ENCODE assay signal across 19 cellular contexts in genomic region chr15:64600794-64601193, GRCh38.
DNase-seq lines count a peak whose midpoint lies in the region; ATAC-seq, FAIRE-seq and TF ChIP-seq lines count a peak whose summit lies in the region.
"Had no signal": no experiment of that assay in that cellular context is flagged by ENCODE, and none has a peak within 500 bp of the region (broad histone marks: within the 10 kb centered on the region; RNA-seq: fewer than 3 reads in every experiment).

No MANE protein-coding gene starts in this region.

- no peaks in the 10 kb centered on the region for H3K9me3 Mint-ChIP-seq in CD4-positive, alpha-beta T cell
- no peaks in the 10 kb centered on the region for H3K9me3 Mint-ChIP-seq in memory B cell
- H3K9me3 Mint-ChIP-seq: immature natural killer cell had no signal

- H3K36me3 ChIP-seq in SK-N-MC (ENCODE audit: insufficient read depth, low read length) (no peaks in the 10 kb centered on the region), left lung (no peaks in the 10 kb centered on the region)
- H3K36me3 ChIP-seq: stomach, WERI-Rb-1 had no signal

- intact Hi-C loops in CD4-positive, alpha-beta T cell (cut with DNase I, micrococcal nuclease), result no loop called here
- intact Hi-C loops in left lung (cut with DNase I), result no loop called here

- peaks cover 25 to 31% of the 10 kb centered on the region in 2 donors for H3K4me1 ChIP-seq in left lung

- no peak overlapping the region for H3K27ac ChIP-seq in CD4-positive, alpha-beta T cell (ENCODE audit: low read depth, low read length)
- H3K27ac ChIP-seq in SK-N-MC, result peak overlapping the region; percentile 55; the same call in 1 of the 2 replicates
- no peak overlapping the region for H3K27ac ChIP-seq in left lung
- H3K27ac ChIP-seq: epithelial cell of prostate, stomach, WERI-Rb-1 had no signal

- peak overlapping the region; percentile 84 for H3K27ac Mint-ChIP-seq in CD4-positive, alpha-beta T cell
- peak overlapping the region; percentile 37 for H3K27ac Mint-ChIP-seq in memory B cell
- H3K27ac Mint-ChIP-seq: immature natural killer cell had no signal

- DNase-seq in AG10803 (ENCODE audit: low read depth), result peak; percentile 9
- no peak for DNase-seq in CD4-positive, alpha-beta T cell
- no peak for DNase-seq in SK-N-MC (ENCODE audit: low read depth, low spot score)
- DNase-seq in memory B cell (ENCODE audit: low spot score in 2 of 2), result no peak
- DNase-seq in left lung, result no peak
- DNase-seq in SHP77 treated with DMSO at 0.1 percent for 48 hours (lab: John Stamatoyannopoulos, UW), result no peak
- no peak for DNase-seq in GM19239 (ENCODE audit: insufficient read length, low spot score)
- DNase-seq: amniotic stem cell; dermis blood vessel endothelial cell; EL; immature natural killer cell; left ventricle myocardium superior; mucosa of descending colon; NCI-H2107; NCI-H510A treated with DMSO at 0.1 percent for 48 hours; stimulated activated CD4-positive, alpha-beta T cell treated with anti-CD3 and anti-CD28 coated beads, Interleukin-4, amount 100 ng/mL, for 1 hour; stomach; WERI-Rb-1 had no signal

- H3K4me1 Mint-ChIP-seq in CD4-positive, alpha-beta T cell (ENCODE audit: low read depth), result peaks cover 82% of the 10 kb centered on the region
- peaks cover 36% of the 10 kb centered on the region for H3K4me1 Mint-ChIP-seq in memory B cell

- H3K9me3 ChIP-seq in CD4-positive, alpha-beta T cell (ENCODE audit: control insufficient read depth, low read length), result no peaks in the 10 kb centered on the region
- no peaks in the 10 kb centered on the region for H3K9me3 ChIP-seq in SK-N-MC (ENCODE audit: low read depth, low read length)
- H3K9me3 ChIP-seq in left lung, result no peaks in the 10 kb centered on the region
- H3K9me3 ChIP-seq: mucosa of descending colon, stomach had no signal

- POLR2A ChIA-PET in CD4-positive, alpha-beta T cell (lab: Charles Lee), result interaction anchor here (0.9 to 1.5 kb wide), 2 partner anchors 11 to 47 kb away, joined by 3 to 5 read pairs; no protein-coding TSS in a partner anchor

- peaks cover 6% of the 10 kb centered on the region for H3K36me3 Mint-ChIP-seq in CD4-positive, alpha-beta T cell (ENCODE audit: low read depth)
- peaks cover 2% of the 10 kb centered on the region for H3K36me3 Mint-ChIP-seq in memory B cell

- H3K4me3 ChIP-seq in AG10803 (ENCODE audit: low read length), result no peak overlapping the region
- no peak overlapping the region for H3K4me3 ChIP-seq in SK-N-MC
- H3K4me3 ChIP-seq in left lung, result no peak overlapping the region
- H3K4me3 ChIP-seq: mucosa of descending colon, stomach had no signal

- no peak overlapping the region for H3K9ac ChIP-seq in SK-N-MC (ENCODE audit: insufficient read length)

- no peaks in the 10 kb centered on the region for H3K27me3 Mint-ChIP-seq in CD4-positive, alpha-beta T cell
- H3K27me3 Mint-ChIP-seq in memory B cell, result no peaks in the 10 kb centered on the region

- no peaks in the 10 kb centered on the region for H3K27me3 ChIP-seq in CD4-positive, alpha-beta T cell (ENCODE audit: control insufficient read depth, insufficient read depth, low read length)
- no peaks in the 10 kb centered on the region for H3K27me3 ChIP-seq in left lung
- H3K27me3 ChIP-seq: stomach had no signal

- no peak overlapping the region for H3K4me3 Mint-ChIP-seq in CD4-positive, alpha-beta T cell
- no peak overlapping the region for H3K4me3 Mint-ChIP-seq in memory B cell
- H3K4me3 Mint-ChIP-seq: immature natural killer cell had no signal

- ATAC-seq in CD4-positive, alpha-beta T cell (ENCODE audit: poor library complexity), result no peak
- ATAC-seq in memory B cell (ENCODE audit: low read depth) (no peak), left lung (no peak)
- ATAC-seq: left ventricle myocardium superior, mucosa of descending colon had no signal

- CTCF ChIA-PET in CD4-positive, alpha-beta T cell (lab: Charles Lee), result no interaction called here

- no peak for FAIRE-seq in GM19239 (lab: Jason Lieb, UNC)

- TF ChIP-seq CTCF in AG10803 (conservative IDR thresholded peaks at IDR 0.05; ENCODE audit: low read length) (no peak), left lung (IDR thresholded peaks at IDR 0.05) (no peak)
- no peak for TF ChIP-seq CTCF in CD4-positive, alpha-beta T cell (IDR thresholded peaks at IDR 0.05)
